21 cellular contexts compared by ENCODE assay signal in genomic region chr13:61575941-61576340, GRCh38.
"Had no signal": no experiment of that assay in that cellular context is flagged by ENCODE, and none has a peak within 500 bp of the region (broad histone marks: within the 10 kb centered on the region; RNA-seq: fewer than 3 reads in every experiment).

No MANE protein-coding gene starts in this region.

- H3K79me2 ChIP-seq: hepatocyte had no signal

- H3K9me3 ChIP-seq: esophagus muscularis mucosa, gastroesophageal sphincter, lower lobe of right lung had no signal

- H3K4me2 ChIP-seq: hepatocyte had no signal

- H3K4me1 ChIP-seq: esophagus muscularis mucosa, foreskin keratinocyte, gastroesophageal sphincter, heart left ventricle, left lung, lower lobe of right lung had no signal

- DNase-seq: dermis blood vessel endothelial cell; dorsolateral prefrontal cortex; effector CD4-positive, alpha-beta T cell; effector memory CD4-positive, alpha-beta T cell; foreskin keratinocyte; heart left ventricle; hypothalamus; immature natural killer cell; islet precursor cell; kidney; kidney glomerular epithelial cell; left colon; left lung; left ventricle myocardium superior; lower lobe of right lung; mesenchymal stem cell; mucosa of descending colon had no signal

- H3K27ac ChIP-seq: coronary artery, dorsolateral prefrontal cortex, esophagus muscularis mucosa, foreskin keratinocyte, gastroesophageal sphincter, heart left ventricle, hepatocyte, left lung, lower lobe of right lung had no signal

- H3K36me3 ChIP-seq: esophagus muscularis mucosa, gastroesophageal sphincter, heart left ventricle, left lung, lower lobe of right lung had no signal

- H3K4me3 ChIP-seq: coronary artery, dorsolateral prefrontal cortex, esophagus muscularis mucosa, gastroesophageal sphincter, heart left ventricle, hepatocyte, left lung, lower lobe of right lung, mucosa of descending colon had no signal

- H3K27me3 ChIP-seq: dorsolateral prefrontal cortex, esophagus muscularis mucosa, foreskin keratinocyte, gastroesophageal sphincter, heart left ventricle, hepatocyte, left lung had no signal

- ATAC-seq: foreskin keratinocyte, gastroesophageal sphincter, heart left ventricle, left colon, left lung, left ventricle myocardium superior, lower lobe of right lung, mucosa of descending colon had no signal

- H2AFZ ChIP-seq: hepatocyte had no signal
